ENCODE assay signal across 1 cellular context in the genomic region with DNA sequence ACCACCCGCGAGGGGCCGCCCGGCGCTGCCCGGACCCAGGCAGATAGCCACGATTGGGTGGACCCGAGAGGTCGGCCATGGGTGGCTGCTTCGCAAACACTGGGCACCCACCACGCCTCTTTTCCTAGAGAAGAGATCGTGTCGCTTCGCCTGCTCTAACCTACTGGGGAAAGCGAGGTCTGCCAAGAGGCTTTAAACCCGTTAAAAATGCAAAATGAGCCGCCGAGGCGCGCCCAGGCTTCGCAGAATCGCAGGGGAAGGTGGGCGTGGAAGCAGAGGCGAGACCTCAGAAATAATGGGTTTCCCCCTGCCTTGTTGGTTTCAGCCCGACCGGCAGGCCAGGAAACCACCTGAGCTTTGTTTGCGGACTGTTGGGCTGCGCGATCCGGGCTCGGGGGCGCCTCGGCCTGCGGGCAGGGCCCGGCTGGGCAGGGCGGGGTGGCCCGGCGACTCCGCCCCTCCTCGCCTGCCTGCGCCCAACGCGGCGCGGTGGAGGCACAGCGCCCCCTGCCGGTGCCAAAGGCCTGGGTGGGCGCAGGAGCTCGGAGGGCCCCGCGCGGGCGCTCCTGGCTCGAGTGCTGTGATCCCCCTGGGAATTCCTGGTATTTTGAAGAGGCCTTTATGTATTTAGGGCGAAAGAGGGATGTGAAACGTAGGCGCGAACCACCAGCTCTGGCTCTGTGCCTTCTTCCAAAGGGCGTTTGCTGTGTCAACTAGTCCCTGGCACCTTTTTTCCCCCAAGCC.
TF ChIP-seq lines count a peak whose summit lies in the region.

No MANE protein-coding gene starts in this region.

TF ChIP-seq in WTC11, 78 proteins besides CTCF, POLR2A, EP300 and RAD21 (continued from another document):
- TF ChIP-seq SMAD4 (CRISPR knock-in tag; IDR thresholded peaks at IDR 0.05), result no peak
- TF ChIP-seq CREM (CRISPR knock-in tag; IDR thresholded peaks at IDR 0.05), result peak; percentile 54; the same call in 1 of the 2 replicates
- no peak for TF ChIP-seq NFE2L1 (CRISPR knock-in tag; IDR thresholded peaks at IDR 0.05)
- TF ChIP-seq ZNF317 (CRISPR knock-in tag; IDR thresholded peaks at IDR 0.05; ENCODE audit: borderline replicate concordance, low read depth), result no peak
- TF ChIP-seq ELF4 (CRISPR knock-in tag; IDR thresholded peaks at IDR 0.05; ENCODE audit: low read depth), result no peak
- no peak for TF ChIP-seq RELA (CRISPR knock-in tag; IDR thresholded peaks at IDR 0.05; ENCODE audit: borderline replicate concordance)
- TF ChIP-seq IRF2 (CRISPR knock-in tag; IDR thresholded peaks at IDR 0.05; ENCODE audit: borderline replicate concordance, low read depth), result no peak
- TF ChIP-seq NR3C1 (CRISPR knock-in tag; conservative IDR thresholded peaks at IDR 0.05; ENCODE audit: low read depth), result no peak
- TF ChIP-seq NR2C2 (CRISPR knock-in tag; IDR thresholded peaks at IDR 0.05), result no peak
- TF ChIP-seq ZNF512 (CRISPR knock-in tag; IDR thresholded peaks at IDR 0.05; ENCODE audit: borderline replicate concordance), result no peak
- TF ChIP-seq, protein P1, sequence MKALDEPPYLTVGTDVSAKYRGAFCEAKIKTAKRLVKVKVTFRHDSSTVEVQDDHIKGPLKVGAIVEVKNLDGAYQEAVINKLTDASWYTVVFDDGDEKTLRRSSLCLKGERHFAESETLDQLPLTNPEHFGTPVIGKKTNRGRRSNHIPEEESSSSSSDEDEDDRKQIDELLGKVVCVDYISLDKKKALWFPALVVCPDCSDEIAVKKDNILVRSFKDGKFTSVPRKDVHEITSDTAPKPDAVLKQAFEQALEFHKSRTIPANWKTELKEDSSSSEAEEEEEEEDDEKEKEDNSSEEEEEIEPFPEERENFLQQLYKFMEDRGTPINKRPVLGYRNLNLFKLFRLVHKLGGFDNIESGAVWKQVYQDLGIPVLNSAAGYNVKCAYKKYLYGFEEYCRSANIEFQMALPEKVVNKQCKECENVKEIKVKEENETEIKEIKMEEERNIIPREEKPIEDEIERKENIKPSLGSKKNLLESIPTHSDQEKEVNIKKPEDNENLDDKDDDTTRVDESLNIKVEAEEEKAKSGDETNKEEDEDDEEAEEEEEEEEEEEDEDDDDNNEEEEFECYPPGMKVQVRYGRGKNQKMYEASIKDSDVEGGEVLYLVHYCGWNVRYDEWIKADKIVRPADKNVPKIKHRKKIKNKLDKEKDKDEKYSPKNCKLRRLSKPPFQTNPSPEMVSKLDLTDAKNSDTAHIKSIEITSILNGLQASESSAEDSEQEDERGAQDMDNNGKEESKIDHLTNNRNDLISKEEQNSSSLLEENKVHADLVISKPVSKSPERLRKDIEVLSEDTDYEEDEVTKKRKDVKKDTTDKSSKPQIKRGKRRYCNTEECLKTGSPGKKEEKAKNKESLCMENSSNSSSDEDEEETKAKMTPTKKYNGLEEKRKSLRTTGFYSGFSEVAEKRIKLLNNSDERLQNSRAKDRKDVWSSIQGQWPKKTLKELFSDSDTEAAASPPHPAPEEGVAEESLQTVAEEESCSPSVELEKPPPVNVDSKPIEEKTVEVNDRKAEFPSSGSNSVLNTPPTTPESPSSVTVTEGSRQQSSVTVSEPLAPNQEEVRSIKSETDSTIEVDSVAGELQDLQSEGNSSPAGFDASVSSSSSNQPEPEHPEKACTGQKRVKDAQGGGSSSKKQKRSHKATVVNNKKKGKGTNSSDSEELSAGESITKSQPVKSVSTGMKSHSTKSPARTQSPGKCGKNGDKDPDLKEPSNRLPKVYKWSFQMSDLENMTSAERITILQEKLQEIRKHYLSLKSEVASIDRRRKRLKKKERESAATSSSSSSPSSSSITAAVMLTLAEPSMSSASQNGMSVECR (CRISPR knock-in tag; IDR thresholded peaks at IDR 0.05; ENCODE audit: borderline replicate concordance), result no peak; the same call in 1 of the 2 replicates
- TF ChIP-seq NFYB (CRISPR knock-in tag; conservative IDR thresholded peaks at IDR 0.05; ENCODE audit: low read depth), result 0 out of 2 replicates have a peak, but pooled peaks have one; percentile 7
- no peak for TF ChIP-seq JUN (CRISPR knock-in tag; IDR thresholded peaks at IDR 0.05)
- peak; percentile 70 for TF ChIP-seq HMGA2 (CRISPR knock-in tag; IDR thresholded peaks at IDR 0.05)
- TF ChIP-seq, protein P2, sequence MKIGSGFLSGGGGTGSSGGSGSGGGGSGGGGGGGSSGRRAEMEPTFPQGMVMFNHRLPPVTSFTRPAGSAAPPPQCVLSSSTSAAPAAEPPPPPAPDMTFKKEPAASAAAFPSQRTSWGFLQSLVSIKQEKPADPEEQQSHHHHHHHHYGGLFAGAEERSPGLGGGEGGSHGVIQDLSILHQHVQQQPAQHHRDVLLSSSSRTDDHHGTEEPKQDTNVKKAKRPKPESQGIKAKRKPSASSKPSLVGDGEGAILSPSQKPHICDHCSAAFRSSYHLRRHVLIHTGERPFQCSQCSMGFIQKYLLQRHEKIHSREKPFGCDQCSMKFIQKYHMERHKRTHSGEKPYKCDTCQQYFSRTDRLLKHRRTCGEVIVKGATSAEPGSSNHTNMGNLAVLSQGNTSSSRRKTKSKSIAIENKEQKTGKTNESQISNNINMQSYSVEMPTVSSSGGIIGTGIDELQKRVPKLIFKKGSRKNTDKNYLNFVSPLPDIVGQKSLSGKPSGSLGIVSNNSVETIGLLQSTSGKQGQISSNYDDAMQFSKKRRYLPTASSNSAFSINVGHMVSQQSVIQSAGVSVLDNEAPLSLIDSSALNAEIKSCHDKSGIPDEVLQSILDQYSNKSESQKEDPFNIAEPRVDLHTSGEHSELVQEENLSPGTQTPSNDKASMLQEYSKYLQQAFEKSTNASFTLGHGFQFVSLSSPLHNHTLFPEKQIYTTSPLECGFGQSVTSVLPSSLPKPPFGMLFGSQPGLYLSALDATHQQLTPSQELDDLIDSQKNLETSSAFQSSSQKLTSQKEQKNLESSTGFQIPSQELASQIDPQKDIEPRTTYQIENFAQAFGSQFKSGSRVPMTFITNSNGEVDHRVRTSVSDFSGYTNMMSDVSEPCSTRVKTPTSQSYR (CRISPR knock-in tag; IDR thresholded peaks at IDR 0.05), result no peak
- 0 out of 2 replicates have a peak, but pooled peaks have one; percentile 37 for TF ChIP-seq GABPB1 (CRISPR knock-in tag; IDR thresholded peaks at IDR 0.05)
- no peak for TF ChIP-seq TCF7 (CRISPR knock-in tag; IDR thresholded peaks at IDR 0.05; ENCODE audit: low read depth)
- TF ChIP-seq ZBTB43 (CRISPR knock-in tag; IDR thresholded peaks at IDR 0.05), result 0 out of 2 replicates have a peak, but pooled peaks have one; percentile 55
- TF ChIP-seq ZNF138 (CRISPR knock-in tag; conservative IDR thresholded peaks at IDR 0.05), result no peak
- TF ChIP-seq E2F4 (CRISPR knock-in tag; IDR thresholded peaks at IDR 0.05; ENCODE audit: borderline replicate concordance, low read depth), result no peak
- TF ChIP-seq FOXK1 (CRISPR knock-in tag; IDR thresholded peaks at IDR 0.05), result peak; percentile 55
- TF ChIP-seq ZNF121 (CRISPR knock-in tag; IDR thresholded peaks at IDR 0.05), result no peak
- TF ChIP-seq FOXJ3 (CRISPR knock-in tag; IDR thresholded peaks at IDR 0.05; ENCODE audit: borderline replicate concordance), result no peak
- no peak for TF ChIP-seq ATF6 (CRISPR knock-in tag; IDR thresholded peaks at IDR 0.05)
- TF ChIP-seq, protein P3, sequence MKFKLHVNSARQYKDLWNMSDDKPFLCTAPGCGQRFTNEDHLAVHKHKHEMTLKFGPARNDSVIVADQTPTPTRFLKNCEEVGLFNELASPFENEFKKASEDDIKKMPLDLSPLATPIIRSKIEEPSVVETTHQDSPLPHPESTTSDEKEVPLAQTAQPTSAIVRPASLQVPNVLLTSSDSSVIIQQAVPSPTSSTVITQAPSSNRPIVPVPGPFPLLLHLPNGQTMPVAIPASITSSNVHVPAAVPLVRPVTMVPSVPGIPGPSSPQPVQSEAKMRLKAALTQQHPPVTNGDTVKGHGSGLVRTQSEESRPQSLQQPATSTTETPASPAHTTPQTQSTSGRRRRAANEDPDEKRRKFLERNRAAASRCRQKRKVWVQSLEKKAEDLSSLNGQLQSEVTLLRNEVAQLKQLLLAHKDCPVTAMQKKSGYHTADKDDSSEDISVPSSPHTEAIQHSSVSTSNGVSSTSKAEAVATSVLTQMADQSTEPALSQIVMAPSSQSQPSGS (CRISPR knock-in tag; IDR thresholded peaks at IDR 0.05; ENCODE audit: borderline replicate concordance, low read depth), result no peak
- peak; percentile 83 for TF ChIP-seq SP1 (CRISPR knock-in tag; conservative IDR thresholded peaks at IDR 0.05)
- TF ChIP-seq, protein P4, sequence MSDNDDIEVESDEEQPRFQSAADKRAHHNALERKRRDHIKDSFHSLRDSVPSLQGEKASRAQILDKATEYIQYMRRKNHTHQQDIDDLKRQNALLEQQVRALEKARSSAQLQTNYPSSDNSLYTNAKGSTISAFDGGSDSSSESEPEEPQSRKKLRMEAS (CRISPR knock-in tag; IDR thresholded peaks at IDR 0.05), result peak; percentile 69
- no peak for TF ChIP-seq USF1 (CRISPR knock-in tag; IDR thresholded peaks at IDR 0.05)
- no peak for TF ChIP-seq ZNF263 (CRISPR knock-in tag; IDR thresholded peaks at IDR 0.05; ENCODE audit: low read depth)
- TF ChIP-seq SMAD3 (CRISPR knock-in tag; IDR thresholded peaks at IDR 0.05; ENCODE audit: borderline replicate concordance), result 0 out of 2 replicates have a peak, but pooled peaks have one; percentile 67
- TF ChIP-seq, protein P5, sequence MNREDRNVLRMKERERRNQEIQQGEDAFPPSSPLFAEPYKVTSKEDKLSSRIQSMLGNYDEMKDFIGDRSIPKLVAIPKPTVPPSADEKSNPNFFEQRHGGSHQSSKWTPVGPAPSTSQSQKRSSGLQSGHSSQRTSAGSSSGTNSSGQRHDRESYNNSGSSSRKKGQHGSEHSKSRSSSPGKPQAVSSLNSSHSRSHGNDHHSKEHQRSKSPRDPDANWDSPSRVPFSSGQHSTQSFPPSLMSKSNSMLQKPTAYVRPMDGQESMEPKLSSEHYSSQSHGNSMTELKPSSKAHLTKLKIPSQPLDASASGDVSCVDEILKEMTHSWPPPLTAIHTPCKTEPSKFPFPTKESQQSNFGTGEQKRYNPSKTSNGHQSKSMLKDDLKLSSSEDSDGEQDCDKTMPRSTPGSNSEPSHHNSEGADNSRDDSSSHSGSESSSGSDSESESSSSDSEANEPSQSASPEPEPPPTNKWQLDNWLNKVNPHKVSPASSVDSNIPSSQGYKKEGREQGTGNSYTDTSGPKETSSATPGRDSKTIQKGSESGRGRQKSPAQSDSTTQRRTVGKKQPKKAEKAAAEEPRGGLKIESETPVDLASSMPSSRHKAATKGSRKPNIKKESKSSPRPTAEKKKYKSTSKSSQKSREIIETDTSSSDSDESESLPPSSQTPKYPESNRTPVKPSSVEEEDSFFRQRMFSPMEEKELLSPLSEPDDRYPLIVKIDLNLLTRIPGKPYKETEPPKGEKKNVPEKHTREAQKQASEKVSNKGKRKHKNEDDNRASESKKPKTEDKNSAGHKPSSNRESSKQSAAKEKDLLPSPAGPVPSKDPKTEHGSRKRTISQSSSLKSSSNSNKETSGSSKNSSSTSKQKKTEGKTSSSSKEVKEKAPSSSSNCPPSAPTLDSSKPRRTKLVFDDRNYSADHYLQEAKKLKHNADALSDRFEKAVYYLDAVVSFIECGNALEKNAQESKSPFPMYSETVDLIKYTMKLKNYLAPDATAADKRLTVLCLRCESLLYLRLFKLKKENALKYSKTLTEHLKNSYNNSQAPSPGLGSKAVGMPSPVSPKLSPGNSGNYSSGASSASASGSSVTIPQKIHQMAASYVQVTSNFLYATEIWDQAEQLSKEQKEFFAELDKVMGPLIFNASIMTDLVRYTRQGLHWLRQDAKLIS (CRISPR knock-in tag; IDR thresholded peaks at IDR 0.05; ENCODE audit: borderline replicate concordance), result no peak; the same call in 1 of the 2 replicates
